1 cellular context compared by ENCODE assay signal in genomic region chr13:111482806-111483620, GRCh38.
TF ChIP-seq lines count a peak whose summit lies in the region.

No MANE protein-coding gene starts in this region.

TF ChIP-seq in WTC11, 78 proteins besides CTCF, POLR2A, EP300 and RAD21 (continued from another document):
- TF ChIP-seq ATF2 (CRISPR knock-in tag; IDR thresholded peaks at IDR 0.05; ENCODE audit: borderline replicate concordance, low read depth) (no peak), SMAD3 (CRISPR knock-in tag; IDR thresholded peaks at IDR 0.05; ENCODE audit: borderline replicate concordance) (no peak), RORB (CRISPR knock-in tag; IDR thresholded peaks at IDR 0.05) (no peak), PREB (CRISPR knock-in tag; IDR thresholded peaks at IDR 0.05; ENCODE audit: borderline replicate concordance) (no peak), FOXP1 (CRISPR knock-in tag; IDR thresholded peaks at IDR 0.05; ENCODE audit: borderline replicate concordance) (no peak), ZNF671 (CRISPR knock-in tag; IDR thresholded peaks at IDR 0.05) (no peak)
TF ChIP-seq in WTC11: peak in this region for 0.
